Comparison of ENCODE assay signal across 19 cellular contexts in the genomic region with DNA sequence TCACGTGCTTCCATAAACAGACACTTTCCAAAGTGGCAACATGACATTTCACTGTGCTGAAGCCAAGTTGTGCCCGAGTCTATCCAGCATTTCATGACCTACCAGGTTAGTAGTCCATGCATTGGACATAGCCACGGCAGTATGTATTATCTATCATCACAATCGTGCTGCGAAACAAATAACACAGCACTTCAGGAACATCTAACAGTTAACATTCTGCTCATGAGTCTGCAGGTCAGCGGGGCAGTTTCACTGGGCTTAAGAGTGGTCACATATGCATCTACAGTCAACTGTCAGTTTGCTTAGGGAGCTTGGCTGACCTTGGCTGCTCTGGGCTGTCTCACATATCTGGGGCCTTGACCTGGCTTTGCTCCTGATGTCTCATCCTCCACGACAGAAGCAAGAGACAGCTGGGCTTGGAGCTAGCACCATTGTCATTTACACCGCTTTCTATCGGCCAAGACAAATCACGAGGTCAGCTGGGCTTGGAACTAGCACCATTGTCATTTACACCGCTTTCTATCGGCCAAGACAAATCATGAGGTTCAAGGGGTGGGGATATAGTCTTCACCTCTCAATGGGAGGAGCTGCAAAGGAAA. TPM values are rescaled to one million over a fixed set of nuclear protein-coding genes. Genes with fewer than 3 reads are reported as not detected.
DNase-seq lines count a peak whose midpoint lies in the region; ATAC-seq, FAIRE-seq and TF ChIP-seq lines count a peak whose summit lies in the region.
"Had no signal": no experiment of that assay in that cellular context is flagged by ENCODE, and none has a peak within 500 bp of the region (broad histone marks: within the 10 kb centered on the region; RNA-seq: fewer than 3 reads in every experiment).

No MANE protein-coding gene starts in this region.

- H3K27me3 Mint-ChIP-seq in GM23338 (ENCODE audit: insufficient read depth, low read depth, poor library complexity): peaks cover 3% of the 10 kb centered on the region
- peaks cover 33% of the 10 kb centered on the region for H3K27me3 Mint-ChIP-seq in activated CD4-positive, alpha-beta memory T cell treated with anti-CD3 and anti-CD28 coated beads for 36 hours

- no peak overlapping the region for H3K27ac ChIP-seq in GM23338 (ENCODE audit: low read depth)
- peak overlapping the region; percentile 16 for H3K27ac ChIP-seq in psoas muscle
- no peak overlapping the region for H3K27ac ChIP-seq in PC-3 (ENCODE audit: low read length)
- no peak overlapping the region for H3K27ac ChIP-seq in transverse colon

- TF ChIP-seq EP300 in transverse colon (IDR thresholded peaks at IDR 0.05; ENCODE audit: low read depth): no peak

- BruUV-seq in PC-3 (replicated peaks; lab: Mats Ljungman, UMichigan): no TSS peak

- in situ Hi-C loops in transverse colon (cut with MboI; ENCODE audit: low pct_ligation_motif_present in 1 of 4, low pct_unique_long_range_greater_than_20kb in 1 of 4, low sequenced_read_pairs in 3 of 4): no loop called here

- ATAC-seq in GM23338: no peak
- peak; percentile 58 to 92 (median 77) for ATAC-seq in psoas muscle
- ATAC-seq in PC-3: no peak
- ATAC-seq: HCT116 had no signal

- H3K4me1 ChIP-seq in GM23338 (ENCODE audit: insufficient read depth) (peaks cover 14% of the 10 kb centered on the region; the same call in 1 of the 2 replicates), psoas muscle (peaks cover 14% of the 10 kb centered on the region), PC-3 (ENCODE audit: insufficient read depth, low read length) (no peaks in the 10 kb centered on the region), transverse colon (peaks cover 0 to 9% (median 0%) of the 10 kb centered on the region in 4 donors)

- no peak overlapping the region for H3K27ac Mint-ChIP-seq in GM23338
- no peak overlapping the region for H3K27ac Mint-ChIP-seq in activated CD4-positive, alpha-beta memory T cell treated with anti-CD3 and anti-CD28 coated beads for 36 hours
- H3K27ac Mint-ChIP-seq: B cell had no signal

- 0 out of 2 replicates have a peak overlapping the region, but pooled peaks have one; percentile 23 for H2AFZ ChIP-seq in GM23338
- H2AFZ ChIP-seq in PC-3 (ENCODE audit: low read length): no peak overlapping the region

- peaks cover 10% of the 10 kb centered on the region for H3K9me3 Mint-ChIP-seq in GM23338
- H3K9me3 Mint-ChIP-seq in activated CD4-positive, alpha-beta memory T cell treated with anti-CD3 and anti-CD28 coated beads for 36 hours: peaks cover 9% of the 10 kb centered on the region

- no peak overlapping the region for H3K4me3 Mint-ChIP-seq in GM23338
- no peak overlapping the region for H3K4me3 Mint-ChIP-seq in activated CD4-positive, alpha-beta memory T cell treated with anti-CD3 and anti-CD28 coated beads for 36 hours
- H3K4me3 Mint-ChIP-seq: B cell had no signal

- H3F3A ChIP-seq in GM23338 (replicated peaks; ENCODE audit: low read depth) (no peaks in the 10 kb centered on the region), PC-3 (ENCODE audit: low read length, unreplicated experiment) (no peaks in the 10 kb centered on the region)

- DNase-seq in GM23338 (ENCODE audit: low spot score): no peak
- DNase-seq in bronchial epithelial cell (ENCODE audit: low read depth): no peak
- DNase-seq in psoas muscle: no peak
- DNase-seq in stimulated activated CD4-positive, alpha-beta T cell treated with anti-CD3 and anti-CD28 coated beads, Interleukin-12 subunit alpha, Interleukin-12 subunit beta, amount 100 ng/mL, for 4 hours: no peak
- no peak for DNase-seq in PC-3
- DNase-seq in transverse colon: no peak
- DNase-seq in activated CD4-positive, alpha-beta memory T cell treated with anti-CD3 and anti-CD28 coated beads for 36 hours: no peak
- DNase-seq: Kasumi-1, NCI-H1105, NCI-H146, NCI-H1930, NCI-H446, NCI-H524 treated with DMSO at 0.1 percent for 48 hours, NCI-H774, SK-N-SH had no signal

- H3K36me3 ChIP-seq in GM23338 (ENCODE audit: insufficient read depth) (no peaks in the 10 kb centered on the region), bronchial epithelial cell (ENCODE audit: control insufficient read depth, insufficient read depth, low read length) (no peaks in the 10 kb centered on the region), psoas muscle (ENCODE audit: insufficient read depth in 1 of 2, low read depth in 1 of 2) (no peaks in the 10 kb centered on the region), PC-3 (ENCODE audit: low read depth, low read length) (no peaks in the 10 kb centered on the region), transverse colon (no peaks in the 10 kb centered on the region)

- TF ChIP-seq POLR2A in transverse colon (IDR thresholded peaks at IDR 0.05): no peak

- H3K79me2 ChIP-seq in GM23338 (replicated peaks; ENCODE audit: insufficient read depth) (no peaks in the 10 kb centered on the region), PC-3 (ENCODE audit: low read length) (no peaks in the 10 kb centered on the region)

- H3K9me3 ChIP-seq in psoas muscle: no peaks in the 10 kb centered on the region
- H3K9me3 ChIP-seq in PC-3 (ENCODE audit: low read length): 0 out of 2 replicates have a peak, but pooled peaks cover 8% of the 10 kb centered on the region
- H3K9me3 ChIP-seq in transverse colon: no peaks in the 10 kb centered on the region

- FAIRE-seq in bronchial epithelial cell (lab: Jason Lieb, UNC): peak; percentile 23
- FAIRE-seq: D721Med had no signal

- H3K36me3 Mint-ChIP-seq in GM23338 (ENCODE audit: low read depth): peaks cover 8% of the 10 kb centered on the region
- no peaks in the 10 kb centered on the region for H3K36me3 Mint-ChIP-seq in activated CD4-positive, alpha-beta memory T cell treated with anti-CD3 and anti-CD28 coated beads for 36 hours

- TF ChIP-seq CTCF in GM23338 (conservative IDR thresholded peaks at IDR 0.05; ENCODE audit: low read depth in 2 of 2) (no peak), bronchial epithelial cell (IDR thresholded peaks at IDR 0.05; ENCODE audit: insufficient read depth, low read length, severe bottlenecking) (no peak), psoas muscle (IDR thresholded peaks at IDR 0.05) (no peak), PC-3 (conservative IDR thresholded peaks at IDR 0.05; ENCODE audit: low read depth, low read length) (no peak), transverse colon (IDR thresholded peaks at IDR 0.05) (no peak)

- no peak overlapping the region for H3K9ac ChIP-seq in PC-3 (ENCODE audit: low read length)
- H3K9ac ChIP-seq: SK-N-SH had no signal

- H3K4me2 ChIP-seq in GM23338 (no peak overlapping the region), PC-3 (ENCODE audit: low read length) (no peak overlapping the region)
- H3K4me2 ChIP-seq: SK-N-SH had no signal

- POLR2A ChIA-PET in PC-3 (lab: Charles Lee; ENCODE audit: unreplicated experiment): no interaction called here
- POLR2A ChIA-PET in activated CD4-positive, alpha-beta memory T cell treated with anti-CD3 and anti-CD28 coated beads for 36 hours (lab: Charles Lee): no interaction called here

- H4K20me1 ChIP-seq in GM23338 (replicated peaks; ENCODE audit: insufficient read depth) (no peaks in the 10 kb centered on the region), PC-3 (ENCODE audit: low read length) (no peaks in the 10 kb centered on the region)

- H3K4me1 Mint-ChIP-seq in GM23338: peaks cover 14% of the 10 kb centered on the region
- H3K4me1 Mint-ChIP-seq in activated CD4-positive, alpha-beta memory T cell treated with anti-CD3 and anti-CD28 coated beads for 36 hours (ENCODE audit: low read depth): no peaks in the 10 kb centered on the region

- H3K4me3 ChIP-seq in GM23338 (no peak overlapping the region), bronchial epithelial cell (ENCODE audit: low read depth, low read length) (no peak overlapping the region), psoas muscle (no peak overlapping the region), PC-3 (ENCODE audit: low read length) (no peak overlapping the region), transverse colon (no peak overlapping the region)

- 37 to 56% (median 44%) methylated on average over 12 of the region's 12 CpGs for WGBS in psoas muscle, 3 donors
- WGBS in transverse colon (ENCODE audit: low coverage in 1 of 2), 2 donors: 85 to 87% methylated on average over 3 to 12 of the region's 12 CpGs

- H3K27me3 ChIP-seq in GM23338 (ENCODE audit: insufficient read depth): no peaks in the 10 kb centered on the region
- no peaks in the 10 kb centered on the region for H3K27me3 ChIP-seq in bronchial epithelial cell (ENCODE audit: control insufficient read depth, insufficient read depth, low read length)
- H3K27me3 ChIP-seq in psoas muscle (ENCODE audit: insufficient read depth in 3 of 3, low read length in 2 of 3): no peaks in the 10 kb centered on the region
- H3K27me3 ChIP-seq in PC-3 (ENCODE audit: low read length): peaks cover 29% of the 10 kb centered on the region
- no peaks in the 10 kb centered on the region for H3K27me3 ChIP-seq in transverse colon

- intact Hi-C loops in psoas muscle (cut with DNase I) (no loop called here), PC-3 (cut with micrococcal nuclease) (no loop called here), transverse colon (cut with DNase I; ENCODE audit: low total_unique reads) (no loop called here)
- intact Hi-C loops in activated CD4-positive, alpha-beta memory T cell treated with anti-CD3 and anti-CD28 coated beads for 36 hours (cut with micrococcal nuclease): no loop called here

- H3K9me2 ChIP-seq in GM23338 (ENCODE audit: insufficient read depth) (no peaks in the 10 kb centered on the region), PC-3 (replicated peaks; ENCODE audit: low read length) (no peaks in the 10 kb centered on the region)
- H3K9me2 ChIP-seq: SK-N-SH had no signal

- CTCF ChIA-PET in PC-3 (lab: Charles Lee): no interaction called here
- CTCF ChIA-PET in activated CD4-positive, alpha-beta memory T cell treated with anti-CD3 and anti-CD28 coated beads for 36 hours (lab: Charles Lee): no interaction called here

TF ChIP-seq in GM23338, 12 proteins besides CTCF, POLR2A, EP300 and RAD21 (continues in another document):
- no peak for TF ChIP-seq ZNF331 (CRISPR knock-in tag; IDR thresholded peaks at IDR 0.05; ENCODE audit: low read depth)
- TF ChIP-seq STAT1 (IDR thresholded peaks at IDR 0.05; ENCODE audit: unreplicated experiment): no peak
- no peak for TF ChIP-seq NANOG (IDR thresholded peaks at IDR 0.05; ENCODE audit: borderline replicate concordance)
- no peak for TF ChIP-seq CREB1 (CRISPR knock-in tag; IDR thresholded peaks at IDR 0.05; ENCODE audit: low read depth)
- TF ChIP-seq EZH2 (IDR thresholded peaks at IDR 0.05; ENCODE audit: low read depth, unreplicated experiment): no peak
- no peak for TF ChIP-seq JUNB (IDR thresholded peaks at IDR 0.05; ENCODE audit: unreplicated experiment)

RNA-seq across cellular contexts. Expression of a gene that starts 35.2 kb away (rescaled TPM):
- 3.1 and 3.9 TPM in 2 replicates for total RNA-seq in GM23338 (2014; rRNA removed; shearing (Covaris generic))
- polyA plus RNA-seq in GM23338 (2016; fragmentation: Nextera tagmentation; extraction: Ambion mirVana): 1.4 and 2.7 TPM in 2 replicates
- 0.77 and 1.1 TPM in 2 replicates for total RNA-seq in bronchial epithelial cell
- 10 to 100 TPM; 11.1 to 47.1 (median 14.6) TPM for total RNA-seq in psoas muscle
- 10 to 100 TPM in 1 of 3 donors, 1 to 10 TPM in 2; 8.0 to 12.3 (median 9.5) TPM for polyA plus RNA-seq in psoas muscle
- total RNA-seq in PC-3 (2014; rRNA removed): 0.23 and 0.51 TPM in 2 replicates
- total RNA-seq in transverse colon: 10 to 100 TPM in 1 of 4 donors, 1 to 10 TPM in 3; 1.4 to 18.0 (median 4.0) TPM
- not detected for total RNA-seq in activated CD4-positive, alpha-beta memory T cell treated with anti-CD3 and anti-CD28 coated beads for 36 hours
- total RNA-seq: G401 had no signal

Comparison
In these comparisons a context has a peak if more than half of its experiments do, and no peak if none do; other contexts are left out.
1. ATAC-seq: peak in psoas muscle (4 of 4); none in GM23338 (single experiment) and PC-3 (single experiment).